In the genomic region with DNA sequence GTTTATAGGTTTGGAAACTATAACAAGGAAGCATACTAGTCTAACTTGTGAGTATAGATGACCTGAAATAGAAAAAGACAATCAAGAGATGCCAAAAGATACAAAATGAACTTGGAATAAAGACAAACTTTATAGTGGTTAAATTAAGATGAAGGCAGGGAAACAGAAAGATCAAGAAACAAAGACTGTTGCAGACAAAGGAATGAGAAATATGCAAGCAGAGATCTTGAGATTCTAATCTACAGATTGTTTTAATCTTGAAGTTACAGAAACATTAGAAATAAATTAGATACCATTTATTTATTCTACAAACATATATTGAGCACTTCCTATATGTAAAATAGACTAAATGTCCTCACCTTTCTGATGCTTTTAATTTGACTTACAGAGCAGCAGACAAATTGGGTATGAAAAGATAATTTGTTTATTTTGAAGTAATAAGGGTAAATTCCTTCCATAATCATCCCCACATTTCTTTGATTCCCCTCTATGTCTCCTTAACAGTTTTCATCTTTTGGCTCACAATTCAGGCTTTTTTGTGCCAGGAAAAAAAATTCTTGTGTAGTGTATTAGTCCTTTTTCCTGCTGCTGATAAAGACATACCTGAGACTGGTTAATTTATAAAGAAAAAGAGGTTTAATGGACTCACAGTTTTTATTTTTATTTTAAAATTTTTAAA, we compare ENCODE assay signal across 1 cellular context.
TF ChIP-seq lines count a peak whose summit lies in the region.

No MANE protein-coding gene starts in this region.

TF ChIP-seq in A549, 52 proteins besides CTCF, POLR2A, EP300 and RAD21 (continued from another document):
- TF ChIP-seq EHF (CRISPR knock-in tag; IDR thresholded peaks at IDR 0.05) (no peak), HOXA7 (CRISPR knock-in tag; IDR thresholded peaks at IDR 0.05) (no peak), HOXB5 (CRISPR knock-in tag; IDR thresholded peaks at IDR 0.05) (no peak), SMC3 (IDR thresholded peaks at IDR 0.05) (no peak)
- TF ChIP-seq, protein P1, sequence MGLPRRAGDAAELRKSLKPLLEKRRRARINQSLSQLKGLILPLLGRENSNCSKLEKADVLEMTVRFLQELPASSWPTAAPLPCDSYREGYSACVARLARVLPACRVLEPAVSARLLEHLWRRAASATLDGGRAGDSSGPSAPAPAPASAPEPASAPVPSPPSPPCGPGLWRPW (IDR thresholded peaks at IDR 0.05), result no peak
- TF ChIP-seq, protein P2, sequence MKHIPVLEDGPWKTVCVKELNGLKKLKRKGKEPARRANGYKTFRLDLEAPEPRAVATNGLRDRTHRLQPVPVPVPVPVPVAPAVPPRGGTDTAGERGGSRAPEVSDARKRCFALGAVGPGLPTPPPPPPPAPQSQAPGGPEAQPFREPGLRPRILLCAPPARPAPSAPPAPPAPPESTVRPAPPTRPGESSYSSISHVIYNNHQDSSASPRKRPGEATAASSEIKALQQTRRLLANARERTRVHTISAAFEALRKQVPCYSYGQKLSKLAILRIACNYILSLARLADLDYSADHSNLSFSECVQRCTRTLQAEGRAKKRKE (CRISPR knock-in tag; IDR thresholded peaks at IDR 0.05; ENCODE audit: low read depth), result no peak
- TF ChIP-seq, protein P3, sequence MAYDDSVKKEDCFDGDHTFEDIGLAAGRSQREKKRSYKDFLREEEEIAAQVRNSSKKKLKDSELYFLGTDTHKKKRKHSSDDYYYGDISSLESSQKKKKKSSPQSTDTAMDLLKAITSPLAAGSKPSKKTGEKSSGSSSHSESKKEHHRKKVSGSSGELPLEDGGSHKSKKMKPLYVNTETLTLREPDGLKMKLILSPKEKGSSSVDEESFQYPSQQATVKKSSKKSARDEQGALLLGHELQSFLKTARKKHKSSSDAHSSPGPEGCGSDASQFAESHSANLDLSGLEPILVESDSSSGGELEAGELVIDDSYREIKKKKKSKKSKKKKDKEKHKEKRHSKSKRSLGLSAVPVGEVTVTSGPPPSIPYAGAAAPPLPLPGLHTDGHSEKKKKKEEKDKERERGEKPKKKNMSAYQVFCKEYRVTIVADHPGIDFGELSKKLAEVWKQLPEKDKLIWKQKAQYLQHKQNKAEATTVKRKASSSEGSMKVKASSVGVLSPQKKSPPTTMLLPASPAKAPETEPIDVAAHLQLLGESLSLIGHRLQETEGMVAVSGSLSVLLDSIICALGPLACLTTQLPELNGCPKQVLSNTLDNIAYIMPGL (CRISPR knock-in tag; IDR thresholded peaks at IDR 0.05; ENCODE audit: borderline replicate concordance), result no peak
- TF ChIP-seq, protein P4, sequence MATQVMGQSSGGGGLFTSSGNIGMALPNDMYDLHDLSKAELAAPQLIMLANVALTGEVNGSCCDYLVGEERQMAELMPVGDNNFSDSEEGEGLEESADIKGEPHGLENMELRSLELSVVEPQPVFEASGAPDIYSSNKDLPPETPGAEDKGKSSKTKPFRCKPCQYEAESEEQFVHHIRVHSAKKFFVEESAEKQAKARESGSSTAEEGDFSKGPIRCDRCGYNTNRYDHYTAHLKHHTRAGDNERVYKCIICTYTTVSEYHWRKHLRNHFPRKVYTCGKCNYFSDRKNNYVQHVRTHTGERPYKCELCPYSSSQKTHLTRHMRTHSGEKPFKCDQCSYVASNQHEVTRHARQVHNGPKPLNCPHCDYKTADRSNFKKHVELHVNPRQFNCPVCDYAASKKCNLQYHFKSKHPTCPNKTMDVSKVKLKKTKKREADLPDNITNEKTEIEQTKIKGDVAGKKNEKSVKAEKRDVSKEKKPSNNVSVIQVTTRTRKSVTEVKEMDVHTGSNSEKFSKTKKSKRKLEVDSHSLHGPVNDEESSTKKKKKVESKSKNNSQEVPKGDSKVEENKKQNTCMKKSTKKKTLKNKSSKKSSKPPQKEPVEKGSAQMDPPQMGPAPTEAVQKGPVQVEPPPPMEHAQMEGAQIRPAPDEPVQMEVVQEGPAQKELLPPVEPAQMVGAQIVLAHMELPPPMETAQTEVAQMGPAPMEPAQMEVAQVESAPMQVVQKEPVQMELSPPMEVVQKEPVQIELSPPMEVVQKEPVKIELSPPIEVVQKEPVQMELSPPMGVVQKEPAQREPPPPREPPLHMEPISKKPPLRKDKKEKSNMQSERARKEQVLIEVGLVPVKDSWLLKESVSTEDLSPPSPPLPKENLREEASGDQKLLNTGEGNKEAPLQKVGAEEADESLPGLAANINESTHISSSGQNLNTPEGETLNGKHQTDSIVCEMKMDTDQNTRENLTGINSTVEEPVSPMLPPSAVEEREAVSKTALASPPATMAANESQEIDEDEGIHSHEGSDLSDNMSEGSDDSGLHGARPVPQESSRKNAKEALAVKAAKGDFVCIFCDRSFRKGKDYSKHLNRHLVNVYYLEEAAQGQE (IDR thresholded peaks at IDR 0.05), result no peak
TF ChIP-seq in A549: peak in this region for 0.
